Comparison of ENCODE assay signal across 12 cellular contexts in the genomic region with DNA sequence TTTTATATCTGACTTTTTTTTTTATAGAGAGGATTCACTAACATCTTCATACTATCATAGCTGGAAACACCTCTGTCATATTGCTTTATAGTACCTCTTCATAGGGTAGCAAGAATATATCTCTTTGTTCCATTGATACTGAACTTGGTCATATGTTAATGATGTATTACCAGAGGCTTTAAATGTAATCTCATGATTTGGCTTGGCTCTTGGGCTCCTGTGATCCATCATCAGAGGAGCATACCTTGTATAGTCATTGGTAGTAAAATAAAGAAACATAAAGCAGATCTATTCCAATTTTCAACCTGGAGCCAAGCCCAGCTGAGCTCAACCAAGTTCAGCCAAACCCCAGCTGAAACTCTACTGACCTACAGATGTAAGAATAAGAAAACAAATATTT. TPM values are rescaled to one million over a fixed set of nuclear protein-coding genes. Genes with fewer than 3 reads are reported as not detected.
"Had no signal": no experiment of that assay in that cellular context is flagged by ENCODE, and none has a peak within 500 bp of the region (broad histone marks: within the 10 kb centered on the region; RNA-seq: fewer than 3 reads in every experiment).

No MANE protein-coding gene starts in this region.

- FAIRE-seq: H1, H54 had no signal

- H3K36me3 ChIP-seq: HAP-1 had no signal

- DNase-seq: GM23248, GOT3, H7, H9, HCEC 1CT, HFFc6 had no signal

- H3K9me3 ChIP-seq: HAP-1 had no signal

- H3K4me3 ChIP-seq: GM23248, GM23338, HAP-1 had no signal

- H3K27ac ChIP-seq: GM23248 had no signal

- ATAC-seq: GM23338, HCT116 had no signal

- H3K4me1 ChIP-seq: HAP-1 had no signal

RNA-seq across cellular contexts. Expression of a gene that starts 43.2 kb away (rescaled TPM):
- total RNA-seq: GM23248, H4, HFFc6 had no signal
- polyA plus RNA-seq: GM23248 had no signal
